Comparison of ENCODE assay signal across 13 cellular contexts in the genomic region with DNA sequence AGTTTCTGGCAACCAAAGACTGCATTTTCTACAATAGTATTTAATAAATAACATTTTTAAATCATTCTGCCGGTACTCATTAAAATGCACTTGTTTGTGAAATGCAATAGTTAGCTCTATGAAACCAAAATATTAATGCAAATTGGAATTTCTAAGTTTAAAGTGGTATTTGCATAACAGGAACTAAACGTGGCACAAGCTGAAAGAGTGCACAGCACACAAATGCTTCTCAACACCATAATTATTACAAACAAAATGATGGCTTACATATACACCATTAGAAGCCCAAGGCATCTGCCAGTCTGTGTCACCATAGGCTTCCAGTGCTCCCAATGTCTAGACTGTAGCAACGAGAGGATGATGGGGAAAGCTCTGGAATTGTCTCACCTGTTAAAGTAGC.
DNase-seq lines count a peak whose midpoint lies in the region; ATAC-seq and TF ChIP-seq lines count a peak whose summit lies in the region.
"Had no signal": no experiment of that assay in that cellular context is flagged by ENCODE, and none has a peak within 500 bp of the region (broad histone marks: within the 10 kb centered on the region; RNA-seq: fewer than 3 reads in every experiment).

No MANE protein-coding gene starts in this region.

- H3K27me3 ChIP-seq in heart left ventricle = no peaks in the 10 kb centered on the region
- H3K27me3 ChIP-seq in prostate gland (replicated peaks; ENCODE audit: insufficient read depth) = no peaks in the 10 kb centered on the region
- H3K27me3 ChIP-seq: BLaER1 treated with 17β-estradiol and CSF1 and Interleukin-3, amounts not matched to agents 10 nM and 100 nM; neutrophil had no signal

- peaks cover 0 to 6% (median 0%) of the 10 kb centered on the region in 9 donors for H3K36me3 ChIP-seq in heart left ventricle
- H3K36me3 ChIP-seq in prostate gland = no peaks in the 10 kb centered on the region
- H3K36me3 ChIP-seq: neutrophil had no signal

- intact Hi-C loops in heart left ventricle (cut with DNase I) = no loop called here
- intact Hi-C loops in prostate gland (cut with DNase I) = no loop called here

- no peak for TF ChIP-seq CTCF in heart left ventricle (IDR thresholded peaks at IDR 0.05)
- no peak for TF ChIP-seq CTCF in prostate gland (IDR thresholded peaks at IDR 0.05)

- H3K4me1 ChIP-seq in heart left ventricle = peaks cover 0 to 95% (median 60%) of the 10 kb centered on the region in 12 donors
- no peaks in the 10 kb centered on the region for H3K4me1 ChIP-seq in prostate gland (replicated peaks)

- WGBS in heart left ventricle, 4 donors = 69 to 78% (median 72%) methylated on average over 3 of the region's 3 CpGs
- WGBS in prostate gland = 90% methylated on average over 3 of the region's 3 CpGs

- TF ChIP-seq POLR2A in heart left ventricle (IDR thresholded peaks at IDR 0.05) (no peak), prostate gland (IDR thresholded peaks at IDR 0.05) (no peak)

- ATAC-seq in GM18511 (IDR thresholded peaks at IDR 0.05; ENCODE audit: unreplicated experiment) (peak; percentile 61), GM19463 (IDR thresholded peaks at IDR 0.05; ENCODE audit: unreplicated experiment) (peak; percentile 49), HG03039 (IDR thresholded peaks at IDR 0.05; ENCODE audit: unreplicated experiment) (peak; percentile 41), heart left ventricle (no peak)

- H3K4me3 ChIP-seq in heart left ventricle = no peak overlapping the region
- H3K4me3 ChIP-seq in prostate gland = no peak overlapping the region
- H3K4me3 ChIP-seq: BLaER1 treated with 17β-estradiol and CSF1 and Interleukin-3, amounts not matched to agents 10 nM and 100 nM had no signal

- H3K27ac ChIP-seq in heart left ventricle (no peak overlapping the region), prostate gland (no peak overlapping the region)
- H3K27ac ChIP-seq: BLaER1 treated with 17β-estradiol and CSF1 and Interleukin-3, amounts not matched to agents 10 nM and 100 nM; neutrophil had no signal

- H3K9me3 ChIP-seq in heart left ventricle (no peaks in the 10 kb centered on the region), prostate gland (no peaks in the 10 kb centered on the region)
- H3K9me3 ChIP-seq: neutrophil had no signal

- peak; percentile 90 for DNase-seq in NCI-H1417 treated with DMSO at 0.1 percent for 48 hours (lab: John Stamatoyannopoulos, UW)
- no peak for DNase-seq in heart left ventricle
- no peak for DNase-seq in NCI-H187 treated with DMSO at 0.1 percent for 48 hours (lab: John Stamatoyannopoulos, UW)
- no peak for DNase-seq in GM19238 (ENCODE audit: insufficient read length, low spot score)
- DNase-seq in prostate gland (ENCODE audit: low spot score) = no peak
- DNase-seq: activated naive CD4-positive, alpha-beta T cell treated with anti-CD3 and anti-CD28 coated beads, Interleukin-2, amount 50 U/mL, for 16 hours; caudate nucleus; hippocampal formation had no signal

Comparison
In these comparisons a context has a peak if more than half of its experiments do, and no peak if none do; other contexts are left out.
1. ATAC-seq: peak in GM18511 (single experiment), GM19463 (single experiment) and HG03039 (single experiment); none in heart left ventricle (0 of 4).